ENCODE assay signal across 15 cellular contexts in the genomic region with DNA sequence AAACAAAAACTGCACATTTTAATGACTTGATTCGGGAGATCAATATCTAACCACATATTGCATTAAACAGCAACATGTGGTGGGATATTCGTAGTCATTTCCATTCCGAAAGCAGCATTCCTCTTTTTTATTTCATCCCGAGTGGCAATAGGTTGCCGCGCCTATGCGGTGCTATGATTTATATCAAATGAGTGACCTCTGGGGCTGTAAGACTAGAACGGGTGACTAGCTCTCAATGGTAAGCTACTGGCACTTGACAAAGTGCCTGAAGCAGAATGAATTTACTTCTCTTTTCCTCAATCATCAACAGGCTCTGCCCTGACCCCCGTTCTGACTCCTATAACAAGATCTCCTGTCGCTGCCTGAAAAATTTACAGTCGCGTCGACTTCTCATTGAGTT.
"Had no signal": no experiment of that assay in that cellular context is flagged by ENCODE, and none has a peak within 500 bp of the region (broad histone marks: within the 10 kb centered on the region; RNA-seq: fewer than 3 reads in every experiment).

No MANE protein-coding gene starts in this region.

- ATAC-seq: activated CD8-positive, alpha-beta T cell treated with anti-CD3 and anti-CD28 coated beads for 36 hours; activated naive CD8-positive, alpha-beta T cell treated with anti-CD3 and anti-CD28 coated beads, Interleukin-2, amount 50 U/mL, for 24 hours; esophagus mucosa; lower lobe of right lung; sciatic nerve; stimulated activated naive B cell treated with anti-CD40 and anti-IgM and Interleukin-4, amounts not matched to agents 10 μg/mL and 1 μg/mL and 100 μg/mL, for 72 hours had no signal

- DNase-seq: activated CD8-positive, alpha-beta memory T cell treated with anti-CD3 and anti-CD28 coated beads, Interleukin-2, amount 50 U/mL, for 4 hours; activated CD8-positive, alpha-beta T cell treated with anti-CD3 and anti-CD28 coated beads for 36 hours; activated naive CD4-positive, alpha-beta T cell; activated naive CD8-positive, alpha-beta T cell treated with anti-CD3 and anti-CD28 coated beads, Interleukin-2, amount 50 U/mL, for 24 hours; immature natural killer cell; lower lobe of right lung; midbrain; nucleus accumbens; spleen; stimulated activated CD4-positive, alpha-beta T cell treated with anti-CD3 and anti-CD28 coated beads, Interleukin-1b, Interleukin-23, amount 100 ng/mL, for 48 hours; stimulated activated naive B cell treated with anti-CD40 and anti-IgM and Interleukin-4, amounts not matched to agents 10 μg/mL and 1 μg/mL and 100 μg/mL, for 72 hours; T1000; transverse colon had no signal
